3 cellular contexts compared by ENCODE assay signal in genomic region chr17:64343071-64343774, GRCh38.
TF ChIP-seq lines count a peak whose summit lies in the region.

No MANE protein-coding gene starts in this region.

TF ChIP-seq in SK-N-SH treated with all-trans-retinoic acid at 6 μM for 48 hours, 23 proteins besides CTCF, POLR2A, EP300 and RAD21 (continued from another document):
- TF ChIP-seq CSRNP3 (CRISPR knock-in tag; IDR thresholded peaks at IDR 0.05) = no peak
- no peak for TF ChIP-seq SNAI2 (CRISPR knock-in tag; IDR thresholded peaks at IDR 0.05)
- no peak for TF ChIP-seq CSDC2 (CRISPR knock-in tag; IDR thresholded peaks at IDR 0.05)
- no peak for TF ChIP-seq TOX (CRISPR knock-in tag; IDR thresholded peaks at IDR 0.05; ENCODE audit: borderline replicate concordance)
- no peak for TF ChIP-seq ZNF8 (CRISPR knock-in tag; IDR thresholded peaks at IDR 0.05)

TF ChIP-seq in SK-N-SH, 30 proteins besides CTCF, POLR2A, EP300 and RAD21:
- TF ChIP-seq REST (IDR thresholded peaks at IDR 0.05; ENCODE audit: low read depth, low read length) (no peak), PBX3 (IDR thresholded peaks at IDR 0.05) (no peak), USF1 (IDR thresholded peaks at IDR 0.05; ENCODE audit: borderline replicate concordance, low read depth) (no peak), RXRA (IDR thresholded peaks at IDR 0.05; ENCODE audit: borderline replicate concordance, low read depth) (no peak), RCOR1 (IDR thresholded peaks at IDR 0.05; ENCODE audit: low read length) (no peak), FOXJ3 (CRISPR knock-in tag; IDR thresholded peaks at IDR 0.05) (no peak), POLR2AphosphoS5 (IDR thresholded peaks at IDR 0.05; ENCODE audit: low read depth, low read length) (no peak), FOXM1 (IDR thresholded peaks at IDR 0.05; ENCODE audit: low read depth) (no peak), NFIC (IDR thresholded peaks at IDR 0.05; ENCODE audit: borderline replicate concordance) (no peak), MXI1 (IDR thresholded peaks at IDR 0.05; ENCODE audit: low read depth, low read length) (no peak)

TF ChIP-seq in liver, 16 proteins besides CTCF, POLR2A, EP300 and RAD21 (continued from another document):
- no peak for TF ChIP-seq REST (IDR thresholded peaks at IDR 0.05)
- TF ChIP-seq GABPA (IDR thresholded peaks at IDR 0.05 in 1 of 2, conservative IDR thresholded peaks at IDR 0.05 in 1 of 2) = no peak
- TF ChIP-seq ZBTB33 (IDR thresholded peaks at IDR 0.05) = no peak
- no peak for TF ChIP-seq ATF3 (IDR thresholded peaks at IDR 0.05)
- TF ChIP-seq RXRA (IDR thresholded peaks at IDR 0.05) = no peak
